ENCODE assay signal across 17 cellular contexts in genomic region chr2:15720561-15721307, GRCh38.
"Had no signal": no experiment of that assay in that cellular context is flagged by ENCODE, and none has a peak within 500 bp of the region (broad histone marks: within the 10 kb centered on the region; RNA-seq: fewer than 3 reads in every experiment).

No MANE protein-coding gene starts in this region.

- H3K4me1 ChIP-seq: esophagus squamous epithelium, gastroesophageal sphincter, heart left ventricle, left lung, lower lobe of right lung had no signal

- H3K4me3 ChIP-seq: esophagus squamous epithelium, gastroesophageal sphincter, heart left ventricle, hepatocyte, left lung, lower lobe of right lung had no signal

- H3K9me3 Mint-ChIP-seq: dendritic cell treated with granulocyte-macrophage colony-stimulating factor and Interleukin-4, amounts not matched to agents 40 ng/mL and 50 ng/mL, for 4 days; effector memory CD8-positive, alpha-beta T cell; immature natural killer cell had no signal

- DNase-seq: cortex of kidney; effector CD8-positive, alpha-beta T cell; effector memory CD8-positive, alpha-beta T cell; esophagus squamous epithelium; foreskin fibroblast; heart left ventricle; hypothalamus; immature natural killer cell; left cardiac atrium; left lung; left ventricle myocardium superior; lower lobe of right lung; mesendoderm; midbrain had no signal

- H3K36me3 ChIP-seq: esophagus squamous epithelium, gastroesophageal sphincter, heart left ventricle, left lung, lower lobe of right lung had no signal

- H3K4me3 Mint-ChIP-seq: dendritic cell treated with granulocyte-macrophage colony-stimulating factor and Interleukin-4, amounts not matched to agents 40 ng/mL and 50 ng/mL, for 4 days; effector memory CD8-positive, alpha-beta T cell; immature natural killer cell had no signal

- H3K27me3 Mint-ChIP-seq: dendritic cell treated with granulocyte-macrophage colony-stimulating factor and Interleukin-4, amounts not matched to agents 40 ng/mL and 50 ng/mL, for 4 days had no signal

- H3K27me3 ChIP-seq: gastroesophageal sphincter, heart left ventricle, hepatocyte, left lung had no signal

- H3K36me3 Mint-ChIP-seq: immature natural killer cell had no signal

- H2AFZ ChIP-seq: hepatocyte had no signal

- H3K9me3 ChIP-seq: esophagus squamous epithelium, gastroesophageal sphincter, heart left ventricle, left lung, lower lobe of right lung had no signal

- H3K4me1 Mint-ChIP-seq: immature natural killer cell had no signal

- H3K4me2 ChIP-seq: hepatocyte had no signal

- H3K27ac Mint-ChIP-seq: dendritic cell treated with granulocyte-macrophage colony-stimulating factor and Interleukin-4, amounts not matched to agents 40 ng/mL and 50 ng/mL, for 4 days; effector memory CD8-positive, alpha-beta T cell; immature natural killer cell had no signal

- H3K27ac ChIP-seq: esophagus squamous epithelium, gastroesophageal sphincter, heart left ventricle, hepatocyte, left lung, lower lobe of right lung had no signal
